Comparison of ENCODE assay signal across 8 cellular contexts in the genomic region with DNA sequence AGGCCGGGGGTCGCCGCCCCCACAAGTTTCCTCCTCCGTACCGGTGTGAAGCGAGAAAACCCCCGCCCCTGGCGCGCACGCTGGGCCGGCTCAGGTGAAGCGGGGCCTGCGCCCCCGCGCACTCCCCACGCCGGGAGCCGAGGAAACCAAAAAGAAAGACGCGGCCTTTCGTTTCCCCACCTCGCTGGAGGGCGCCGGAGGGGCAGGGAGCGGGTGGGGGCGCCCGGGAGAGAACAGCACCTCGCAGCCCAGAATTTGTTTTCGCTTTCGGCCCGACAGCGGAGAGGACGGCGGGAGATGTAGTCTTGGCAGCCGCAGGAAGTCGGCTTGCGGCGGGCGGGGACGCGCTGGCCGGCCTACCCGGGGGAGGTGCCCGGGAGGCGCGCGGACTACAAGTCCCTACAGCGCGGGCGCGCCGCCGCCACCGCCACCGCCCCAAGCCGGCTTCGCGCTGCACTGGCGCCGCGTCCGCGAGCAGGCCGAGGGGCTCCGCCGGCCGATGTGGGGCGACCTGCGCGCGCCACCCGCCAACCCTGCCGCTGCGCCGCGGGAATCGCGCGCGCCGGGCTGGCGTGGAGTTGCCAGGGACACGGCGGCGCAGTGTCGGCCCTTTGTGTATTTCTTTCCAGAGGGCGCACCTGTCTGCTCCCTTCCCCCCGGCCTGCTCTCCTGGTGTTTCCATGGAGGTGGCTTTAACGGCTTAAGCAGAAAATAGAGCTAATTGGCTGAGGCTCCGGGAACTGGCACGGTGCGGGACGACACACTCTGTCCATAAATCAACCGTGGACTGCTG. TPM values are rescaled to one million over a fixed set of nuclear protein-coding genes. Genes with fewer than 3 reads are reported as not detected.
A peak's percentile ranks its signal among the peaks of the same experiment; 100 is the strongest.
DNase-seq lines count a peak whose midpoint lies in the region; ATAC-seq and TF ChIP-seq lines count a peak whose summit lies in the region.

A gene with protein sequence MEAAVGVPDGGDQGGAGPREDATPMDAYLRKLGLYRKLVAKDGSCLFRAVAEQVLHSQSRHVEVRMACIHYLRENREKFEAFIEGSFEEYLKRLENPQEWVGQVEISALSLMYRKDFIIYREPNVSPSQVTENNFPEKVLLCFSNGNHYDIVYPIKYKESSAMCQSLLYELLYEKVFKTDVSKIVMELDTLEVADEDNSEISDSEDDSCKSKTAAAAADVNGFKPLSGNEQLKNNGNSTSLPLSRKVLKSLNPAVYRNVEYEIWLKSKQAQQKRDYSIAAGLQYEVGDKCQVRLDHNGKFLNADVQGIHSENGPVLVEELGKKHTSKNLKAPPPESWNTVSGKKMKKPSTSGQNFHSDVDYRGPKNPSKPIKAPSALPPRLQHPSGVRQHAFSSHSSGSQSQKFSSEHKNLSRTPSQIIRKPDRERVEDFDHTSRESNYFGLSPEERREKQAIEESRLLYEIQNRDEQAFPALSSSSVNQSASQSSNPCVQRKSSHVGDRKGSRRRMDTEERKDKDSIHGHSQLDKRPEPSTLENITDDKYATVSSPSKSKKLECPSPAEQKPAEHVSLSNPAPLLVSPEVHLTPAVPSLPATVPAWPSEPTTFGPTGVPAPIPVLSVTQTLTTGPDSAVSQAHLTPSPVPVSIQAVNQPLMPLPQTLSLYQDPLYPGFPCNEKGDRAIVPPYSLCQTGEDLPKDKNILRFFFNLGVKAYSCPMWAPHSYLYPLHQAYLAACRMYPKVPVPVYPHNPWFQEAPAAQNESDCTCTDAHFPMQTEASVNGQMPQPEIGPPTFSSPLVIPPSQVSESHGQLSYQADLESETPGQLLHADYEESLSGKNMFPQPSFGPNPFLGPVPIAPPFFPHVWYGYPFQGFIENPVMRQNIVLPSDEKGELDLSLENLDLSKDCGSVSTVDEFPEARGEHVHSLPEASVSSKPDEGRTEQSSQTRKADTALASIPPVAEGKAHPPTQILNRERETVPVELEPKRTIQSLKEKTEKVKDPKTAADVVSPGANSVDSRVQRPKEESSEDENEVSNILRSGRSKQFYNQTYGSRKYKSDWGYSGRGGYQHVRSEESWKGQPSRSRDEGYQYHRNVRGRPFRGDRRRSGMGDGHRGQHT (minus strand): TSS at position 292 of the 793 bp plus-strand sequence. CDS start 616 bp downstream, outside the sequence.

- TF ChIP-seq CTCF in glutamatergic neuron (IDR thresholded peaks at IDR 0.05; ENCODE audit: partially characterized antibody, unreplicated experiment): no peak
- no peak for TF ChIP-seq CTCF in osteoblast (IDR thresholded peaks at IDR 0.05; ENCODE audit: extremely low read depth, low read depth, low read length)
- no peak for TF ChIP-seq CTCF in thoracic aorta (IDR thresholded peaks at IDR 0.05)

- peaks cover 5% of the 10 kb centered on the region for H3K36me3 Mint-ChIP-seq in activated naive CD8-positive, alpha-beta T cell
- peaks cover 4% of the 10 kb centered on the region for H3K36me3 Mint-ChIP-seq in glutamatergic neuron (ENCODE audit: unreplicated experiment)

- H3K4me3 ChIP-seq in osteoblast (ENCODE audit: insufficient read depth, low read length) (peak within 1 kb of the TSS; percentile 92), thoracic aorta (peak within 1 kb of the TSS; percentile 93)

- peaks cover 24% of the 10 kb centered on the region for H3K4me1 ChIP-seq in osteoblast (ENCODE audit: insufficient read depth, low read length)
- H3K4me1 ChIP-seq in thoracic aorta (ENCODE audit: control insufficient read depth in 1 of 2, low read depth in 2 of 2): peaks cover 17 to 35% of the 10 kb centered on the region in 2 donors

- TF ChIP-seq POLR2A in GM10847 (IDR thresholded peaks at IDR 0.05; ENCODE audit: extremely low read depth, insufficient read length): peak; percentile 37

- H3K4me2 ChIP-seq in osteoblast (ENCODE audit: insufficient read depth, low read length): peak within 1 kb of the TSS; percentile 98

- H3K27me3 ChIP-seq in osteoblast (ENCODE audit: insufficient read depth, low read length) (no peaks in the 10 kb centered on the region), thoracic aorta (replicated peaks; ENCODE audit: insufficient read depth) (no peaks in the 10 kb centered on the region)

- H3K4me3 Mint-ChIP-seq in activated naive CD8-positive, alpha-beta T cell: peak within 1 kb of the TSS; percentile 99
- H3K4me3 Mint-ChIP-seq in glutamatergic neuron (ENCODE audit: unreplicated experiment): peak within 1 kb of the TSS; percentile 96

- H3K27me3 Mint-ChIP-seq in activated naive CD8-positive, alpha-beta T cell: no peaks in the 10 kb centered on the region
- H3K27me3 Mint-ChIP-seq in glutamatergic neuron (ENCODE audit: unreplicated experiment): peaks cover 2% of the 10 kb centered on the region

- no peaks in the 10 kb centered on the region for H3K9me3 Mint-ChIP-seq in activated naive CD8-positive, alpha-beta T cell (ENCODE audit: low read depth)
- peaks cover 5% of the 10 kb centered on the region for H3K9me3 Mint-ChIP-seq in glutamatergic neuron (ENCODE audit: unreplicated experiment)

- H3K4me1 Mint-ChIP-seq in activated naive CD8-positive, alpha-beta T cell (ENCODE audit: low read depth): peaks cover 33% of the 10 kb centered on the region
- peaks cover 7% of the 10 kb centered on the region for H3K4me1 Mint-ChIP-seq in glutamatergic neuron (ENCODE audit: low read depth, unreplicated experiment)

- H3K79me2 ChIP-seq in osteoblast (ENCODE audit: insufficient read depth, low read length): peaks cover 41% of the 10 kb centered on the region

- H4K20me1 ChIP-seq in osteoblast (ENCODE audit: insufficient read depth, low read length): peaks cover 5% of the 10 kb centered on the region

- H3K9me3 ChIP-seq in osteoblast (ENCODE audit: low read depth, low read length) (no peaks in the 10 kb centered on the region), thoracic aorta (no peaks in the 10 kb centered on the region)

- DNase-seq in NCI-H1092 treated with DMSO at 0.1 percent for 48 hours (lab: John Stamatoyannopoulos, UW) (peak; percentile 98), SKM-1 (lab: John Stamatoyannopoulos, UW; ENCODE audit: unreplicated experiment) (peak; percentile 90), glutamatergic neuron (peak; percentile 96), osteoblast (ENCODE audit: insufficient read length, low spot score, missing footprints) (peak; percentile 99), thoracic aorta (ENCODE audit: low spot score) (peak; percentile 69)

- peak within 1 kb of the TSS; percentile 94 for H3K27ac Mint-ChIP-seq in activated naive CD8-positive, alpha-beta T cell
- H3K27ac Mint-ChIP-seq in glutamatergic neuron (ENCODE audit: unreplicated experiment): peak within 1 kb of the TSS; percentile 90

- ATAC-seq in HG02610 (IDR thresholded peaks at IDR 0.05; ENCODE audit: unreplicated experiment) (peak; percentile 84), thoracic aorta (ENCODE audit: insufficient number of reproducible peaks, low FRiP score, low read depth) (peak; percentile 81)

- H2AFZ ChIP-seq in osteoblast (ENCODE audit: low read length): peak within 1 kb of the TSS; percentile 96

- H3K27ac ChIP-seq in osteoblast (ENCODE audit: low read depth, low read length): peak within 1 kb of the TSS; percentile 95
- H3K27ac ChIP-seq in thoracic aorta: peak within 1 kb of the TSS; percentile 93 to 97

- H3K36me3 ChIP-seq in osteoblast (ENCODE audit: insufficient read depth, low read length) (no peaks in the 10 kb centered on the region), thoracic aorta (no peaks in the 10 kb centered on the region)

RNA-seq across cellular contexts. Expression of the gene that starts here (rescaled TPM):
- 22.7 TPM for total RNA-seq in glutamatergic neuron (ENCODE audit: unreplicated experiment)
- total RNA-seq in osteoblast: 22.8 and 30.6 TPM in 2 replicates
- 10 to 100 TPM; 46.7 to 57.2 TPM for total RNA-seq in thoracic aorta

Comparison
In these comparisons a context has a peak if more than half of its experiments do, and no peak if none do; other contexts are left out.
1. Peak in every context shown above with its lines: DNase-seq, ATAC-seq, H3K4me3 ChIP-seq and H3K27ac ChIP-seq.